ENCODE assay signal across 8 cellular contexts in genomic region chr11:88335284-88335683, GRCh38. TPM values are rescaled to one million over a fixed set of nuclear protein-coding genes. Genes with fewer than 3 reads are reported as not detected.
DNase-seq lines count a peak whose midpoint lies in the region; ATAC-seq and TF ChIP-seq lines count a peak whose summit lies in the region.

No MANE protein-coding gene starts in this region.

- H3K9me3 Mint-ChIP-seq in natural killer cell: no peaks in the 10 kb centered on the region

- no peaks in the 10 kb centered on the region for H3K27me3 Mint-ChIP-seq in natural killer cell (ENCODE audit: low read depth in 2 of 2)

- H3K9ac ChIP-seq in colonic mucosa (ENCODE audit: low read depth in 2 of 2, low read length in 2 of 2): no peak overlapping the region

- H3K36me3 ChIP-seq in colonic mucosa: no peaks in the 10 kb centered on the region

- H3K9me3 ChIP-seq in colonic mucosa: no peaks in the 10 kb centered on the region

- peak overlapping the region; percentile 17 for H3K4me3 ChIP-seq in colonic mucosa

- no peaks in the 10 kb centered on the region for H3K4me1 ChIP-seq in colonic mucosa

- intact Hi-C loops in colonic mucosa (cut with DNase I): no loop called here
- intact Hi-C loops in natural killer cell (cut with micrococcal nuclease): no loop called here

- peak overlapping the region; percentile 13 for H3K27ac ChIP-seq in colonic mucosa

- no peak for ATAC-seq in natural killer cell

- H3K4me3 Mint-ChIP-seq in natural killer cell: peak overlapping the region; percentile 89

- DNase-seq in ELF-1 (ENCODE audit: low read depth, low spot score) (peak; percentile 42), NCI-H460 (ENCODE audit: extremely low read depth, low read depth) (peak; percentile 22), colonic mucosa (no peak), natural killer cell (no peak), islet precursor cell (no peak), NCI-H2081 (lab: John Stamatoyannopoulos, UW) (no peak), NCI-H1930 (lab: John Stamatoyannopoulos, UW) (no peak)
- no peak for DNase-seq in activated CD4-positive, alpha-beta T cell treated with anti-CD3 and anti-CD28 coated beads, Interleukin-2, amount 50 U/mL, for 48 hours

- H3K36me3 Mint-ChIP-seq in natural killer cell: peaks cover 22% of the 10 kb centered on the region

- H3K27me3 ChIP-seq in colonic mucosa: no peaks in the 10 kb centered on the region

- H3K4me1 Mint-ChIP-seq in natural killer cell: peaks cover 81 to 82% of the 10 kb centered on the region in 2 donors

- peak overlapping the region; percentile 98 to 100 for H3K27ac Mint-ChIP-seq in natural killer cell

- no peak for TF ChIP-seq CTCF in colonic mucosa (IDR thresholded peaks at IDR 0.05)
- TF ChIP-seq CTCF in natural killer cell (IDR thresholded peaks at IDR 0.05): no peak

RNA-seq across cellular contexts. Expression of gene CTSC, which starts 2.3 kb away (rescaled TPM):
- 729 and 748 TPM in 2 replicates for total RNA-seq in NCI-H460 (2014; rRNA removed; shearing (Covaris generic))
- 1,104 and 1,466 TPM in 2 replicates for polyA plus RNA-seq in NCI-H460 (2014; cell fraction: nucleus; rRNA removed)
- 100 to 1,000 TPM in 1 of 2 donors, 10 to 100 TPM in 1; 96.7 to 147 TPM for total RNA-seq in colonic mucosa
- 100 to 1,000 TPM; 182 to 275 (median 227) TPM for total RNA-seq in natural killer cell

Comparison
In these comparisons a context has a peak if more than half of its experiments do, and no peak if none do; other contexts are left out.
1. DNase-seq: peak in ELF-1 (single experiment) and NCI-H460 (single experiment); none in colonic mucosa (single experiment), natural killer cell (single experiment), islet precursor cell (single experiment), NCI-H2081 (0 of 2), NCI-H1930 (0 of 2) and activated CD4-positive, alpha-beta T cell treated with anti-CD3 and anti-CD28 coated beads, Interleukin-2, amount 50 U/mL, for 48 hours (0 of 2).